8 cellular contexts compared by ENCODE assay signal in the genomic region with DNA sequence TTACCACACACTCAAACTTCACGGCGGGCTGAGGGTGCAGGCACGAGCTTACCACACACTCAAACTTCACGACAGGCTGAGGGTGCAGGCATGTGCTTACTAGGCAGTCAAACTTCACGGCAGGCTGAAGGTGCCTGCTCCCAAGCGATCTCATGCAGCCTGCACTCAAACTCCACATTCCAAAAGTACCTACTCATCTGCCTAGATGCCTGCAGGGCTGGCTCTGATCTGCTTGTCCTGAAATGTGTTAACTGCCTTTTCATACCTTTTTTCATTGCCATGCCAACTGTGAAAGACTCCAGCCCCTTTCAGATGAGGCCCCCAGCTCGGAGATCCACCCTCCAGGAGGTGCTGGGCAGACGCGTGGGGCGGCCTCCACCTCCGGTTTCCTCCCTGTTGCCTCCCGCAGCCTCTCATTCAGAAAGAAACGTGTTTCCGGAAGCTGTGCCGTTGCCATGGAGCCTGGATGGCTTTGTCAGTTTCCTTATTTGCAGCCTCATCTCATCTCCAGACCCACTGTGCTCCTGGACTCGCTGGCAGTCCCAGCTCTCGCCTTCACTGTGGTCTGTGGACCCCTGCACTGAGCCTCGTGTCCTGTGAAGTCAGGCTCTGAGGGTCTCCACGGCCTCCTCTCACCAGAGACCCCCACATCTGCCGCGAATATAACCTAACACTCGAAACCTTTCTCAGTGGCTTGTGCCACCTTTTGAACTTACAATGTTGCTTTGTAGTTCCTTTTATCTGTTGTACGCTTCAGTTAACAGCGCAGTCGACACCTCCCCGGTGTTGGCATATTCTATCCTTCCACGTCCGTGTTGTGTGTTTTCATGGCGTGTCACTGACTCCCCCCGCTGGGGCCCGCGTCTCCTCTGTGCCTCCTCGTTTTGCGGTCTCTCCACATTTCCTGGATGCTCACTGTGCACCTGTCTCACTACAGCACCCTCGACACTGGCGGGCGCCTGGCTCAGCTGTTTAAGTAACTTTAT.
A peak's percentile ranks its signal among the peaks of the same experiment; 100 is the strongest.
DNase-seq lines count a peak whose midpoint lies in the region; ATAC-seq, FAIRE-seq and TF ChIP-seq lines count a peak whose summit lies in the region.

No MANE protein-coding gene starts in this region.

- H3K4me1 ChIP-seq in astrocyte (ENCODE audit: insufficient read depth, low read length) = peaks cover 14% of the 10 kb centered on the region
- no peaks in the 10 kb centered on the region for H3K4me1 ChIP-seq in testis

- peak; percentile 39 for DNase-seq in EL
- peak; percentile 66 for DNase-seq in astrocyte (ENCODE audit: low read depth)
- DNase-seq in testis = no peak
- DNase-seq in left lobe of liver (ENCODE audit: low spot score) = no peak
- no peak for DNase-seq in GM10266 (ENCODE audit: extremely low spot score)

- no peaks in the 10 kb centered on the region for H3K27me3 Mint-ChIP-seq in T-helper 1 cell treated with Interleukin-12 subunit alpha and Interleukin-12 subunit beta and Interleukin-4 antibody, amounts not matched to agents 30 μg/mL and 1 μg/mL, for 36 hours (ENCODE audit: low read depth)
- H3K27me3 Mint-ChIP-seq in astrocyte (ENCODE audit: low read depth, unreplicated experiment) (no peaks in the 10 kb centered on the region), nephron (ENCODE audit: low read depth) (peaks cover 14% of the 10 kb centered on the region)

- H3K4me3 ChIP-seq in astrocyte (ENCODE audit: insufficient read depth, low read depth, low read length) (peak overlapping the region; percentile 38), testis (no peak overlapping the region)

- ATAC-seq in HG03575 (IDR thresholded peaks at IDR 0.05; ENCODE audit: extremely low read depth, insufficient number of reproducible peaks, low FRiP score, unreplicated experiment) = peak; percentile 75
- ATAC-seq in left lobe of liver = no peak

- H3K27ac Mint-ChIP-seq in T-helper 1 cell treated with Interleukin-12 subunit alpha and Interleukin-12 subunit beta and Interleukin-4 antibody, amounts not matched to agents 30 μg/mL and 1 μg/mL, for 36 hours = peak overlapping the region; percentile 82
- H3K27ac Mint-ChIP-seq in astrocyte (ENCODE audit: unreplicated experiment) = peak overlapping the region; percentile 84
- H3K27ac Mint-ChIP-seq in nephron = peak overlapping the region; percentile 41 to 80 (median 78)

- H3K27me3 ChIP-seq in astrocyte (ENCODE audit: insufficient read depth, low read length) = no peaks in the 10 kb centered on the region
- no peaks in the 10 kb centered on the region for H3K27me3 ChIP-seq in testis

- H4K20me1 ChIP-seq in astrocyte (ENCODE audit: insufficient read depth, low read length) = no peaks in the 10 kb centered on the region

- H3K4me1 Mint-ChIP-seq in T-helper 1 cell treated with Interleukin-12 subunit alpha and Interleukin-12 subunit beta and Interleukin-4 antibody, amounts not matched to agents 30 μg/mL and 1 μg/mL, for 36 hours (ENCODE audit: low read depth) = peaks cover 13% of the 10 kb centered on the region
- H3K4me1 Mint-ChIP-seq in astrocyte (ENCODE audit: low read depth, unreplicated experiment) (peaks cover 14% of the 10 kb centered on the region), nephron (peaks cover 30% of the 10 kb centered on the region)

- peak overlapping the region; percentile 92 for H2AFZ ChIP-seq in astrocyte (ENCODE audit: low read depth, low read length)

- H3K36me3 ChIP-seq in astrocyte (ENCODE audit: insufficient read depth, low read length) = no peaks in the 10 kb centered on the region
- H3K36me3 ChIP-seq in testis (ENCODE audit: low read depth, missing control alignments) = no peaks in the 10 kb centered on the region

- peaks cover 6% of the 10 kb centered on the region for H3K9me3 Mint-ChIP-seq in T-helper 1 cell treated with Interleukin-12 subunit alpha and Interleukin-12 subunit beta and Interleukin-4 antibody, amounts not matched to agents 30 μg/mL and 1 μg/mL, for 36 hours
- no peaks in the 10 kb centered on the region for H3K9me3 Mint-ChIP-seq in astrocyte (ENCODE audit: unreplicated experiment)
- no peaks in the 10 kb centered on the region for H3K9me3 Mint-ChIP-seq in nephron

- H3K27ac ChIP-seq in astrocyte (ENCODE audit: low read depth, low read length) = peak overlapping the region; percentile 76
- no peak overlapping the region for H3K27ac ChIP-seq in testis

- H3K4me3 Mint-ChIP-seq in T-helper 1 cell treated with Interleukin-12 subunit alpha and Interleukin-12 subunit beta and Interleukin-4 antibody, amounts not matched to agents 30 μg/mL and 1 μg/mL, for 36 hours = peak overlapping the region; percentile 73
- H3K4me3 Mint-ChIP-seq in astrocyte (ENCODE audit: unreplicated experiment) (peak overlapping the region; percentile 20), nephron (peak overlapping the region in 1 of 3 experiments; percentile 41)

- FAIRE-seq in astrocyte (lab: Jason Lieb, UNC) = no peak

- H3K36me3 Mint-ChIP-seq in T-helper 1 cell treated with Interleukin-12 subunit alpha and Interleukin-12 subunit beta and Interleukin-4 antibody, amounts not matched to agents 30 μg/mL and 1 μg/mL, for 36 hours (ENCODE audit: low read depth) = no peaks in the 10 kb centered on the region
- no peaks in the 10 kb centered on the region for H3K36me3 Mint-ChIP-seq in astrocyte (ENCODE audit: low read depth, unreplicated experiment)
- no peaks in the 10 kb centered on the region for H3K36me3 Mint-ChIP-seq in nephron (ENCODE audit: low read depth)

- peak overlapping the region; percentile 78 for H3K9ac ChIP-seq in astrocyte (ENCODE audit: low read length)

- TF ChIP-seq CTCF in astrocyte (IDR thresholded peaks at IDR 0.05; ENCODE audit: insufficient read depth, low read depth, low read length) (no peak), nephron (IDR thresholded peaks at IDR 0.05; ENCODE audit: unreplicated experiment in 3 of 3) (no peak), testis (IDR thresholded peaks at IDR 0.05) (no peak), GM10266 (IDR thresholded peaks at IDR 0.05; ENCODE audit: control insufficient read depth, insufficient read depth, low read depth, missing control alignments) (no peak)

- peak overlapping the region; percentile 82 for H3K4me2 ChIP-seq in astrocyte (ENCODE audit: low read length)

- intact Hi-C loops in testis (cut with DNase I; ENCODE audit: low total_unique reads) = no loop called here

- 68 to 72% methylated on average over 34 to 37 of the region's 37 CpGs for WGBS in testis, 2 donors

- no peak for TF ChIP-seq POLR2A in testis (IDR thresholded peaks at IDR 0.05)

- H3K79me2 ChIP-seq in astrocyte (ENCODE audit: insufficient read depth, low read length) = no peaks in the 10 kb centered on the region

- no peaks in the 10 kb centered on the region for H3K9me3 ChIP-seq in astrocyte (ENCODE audit: insufficient read depth, low read depth, low read length)
- no peaks in the 10 kb centered on the region for H3K9me3 ChIP-seq in testis

Comparison
In these comparisons a context has a peak if more than half of its experiments do, and no peak if none do; other contexts are left out.
1. DNase-seq: peak in EL (single experiment) and astrocyte (single experiment); none in testis (single experiment), left lobe of liver (single experiment) and GM10266 (single experiment).
2. Peak in every context shown above with its lines, with median percentiles within 50 percentile points of each other: H3K27ac Mint-ChIP-seq.